In genomic region chr22:39598017-39598965, GRCh38 we compare ENCODE assay signal across 10 cellular contexts. TPM values are rescaled to one million over a fixed set of nuclear protein-coding genes. Genes with fewer than 3 reads are reported as not detected.
DNase-seq lines count a peak whose midpoint lies in the region; ATAC-seq and TF ChIP-seq lines count a peak whose summit lies in the region.
"Had no signal": no experiment of that assay in that cellular context is flagged by ENCODE, and none has a peak within 500 bp of the region (broad histone marks: within the 10 kb centered on the region; RNA-seq: fewer than 3 reads in every experiment).

No MANE protein-coding gene starts in this region.

- no peaks in the 10 kb centered on the region for H3F3A ChIP-seq in SK-N-SH (replicated peaks; ENCODE audit: insufficient read depth)

- ATAC-seq in HG03095 (IDR thresholded peaks at IDR 0.05; ENCODE audit: unreplicated experiment): no peak

- WGBS in sigmoid colon, 2 donors: 8 to 20% methylated on average over 36 of the region's 36 CpGs
- 79% methylated on average over 18 of the region's 36 CpGs for WGBS in SK-N-SH (ENCODE audit: low lambda C conversion rate)

- intact Hi-C loops in sigmoid colon (cut with DNase I): no loop called here

- H3K9me2 ChIP-seq in SK-N-SH: no peaks in the 10 kb centered on the region

- POLR2A ChIA-PET in SK-N-SH (lab: Yijun Ruan, JAX): no interaction called here

- no peak overlapping the region for H3K4me2 ChIP-seq in SK-N-SH

- no peak overlapping the region for H3K27ac ChIP-seq in sigmoid colon
- no peak overlapping the region for H3K27ac ChIP-seq in SK-N-SH (ENCODE audit: low read depth in 2 of 2, low read length in 1 of 2)
- H3K27ac ChIP-seq: parathyroid adenoma, SJSA1 had no signal

- TF ChIP-seq CTCF in sigmoid colon (IDR thresholded peaks at IDR 0.05): no peak
- no peak for TF ChIP-seq CTCF in SK-N-SH (IDR thresholded peaks at IDR 0.05)

- peaks cover 0 to 5% (median 0%) of the 10 kb centered on the region in 4 donors for H3K9me3 ChIP-seq in sigmoid colon
- no peaks in the 10 kb centered on the region for H3K9me3 ChIP-seq in SK-N-SH
- H3K9me3 ChIP-seq: SJSA1 had no signal

- DNase-seq in NCI-H2029 (lab: John Stamatoyannopoulos, UW) (peak; percentile 74), NCI-H2029 treated with DMSO at 0.1 percent for 48 hours (lab: John Stamatoyannopoulos, UW) (no peak), activated T-cell treated with anti-CD3 and anti-CD28 coated beads for 1 hour (ENCODE audit: low read depth) (peak; percentile 72), iPS DF 4.7 (ENCODE audit: extremely low read depth, low spot score) (peak; percentile 51), sigmoid colon (no peak), SK-N-SH (no peak)
- DNase-seq in stimulated activated CD4-positive, alpha-beta T cell treated with anti-CD3 and anti-CD28 coated beads, TNF-alpha, amount 100 ng/mL, for 48 hours (ENCODE audit: low read depth in 3 of 3): peak; percentile 67 to 93 (median 74)

- no peak for TF ChIP-seq RAD21 in SK-N-SH (IDR thresholded peaks at IDR 0.05; ENCODE audit: low read length)

- TF ChIP-seq POLR2A in sigmoid colon (IDR thresholded peaks at IDR 0.05): no peak

- H3K4me3 ChIP-seq in sigmoid colon: no peak overlapping the region
- no peak overlapping the region for H3K4me3 ChIP-seq in SK-N-SH (ENCODE audit: low read depth in 2 of 2, low read length in 1 of 2)
- H3K4me3 ChIP-seq: SJSA1 had no signal

- no peak overlapping the region for H2AFZ ChIP-seq in SK-N-SH (ENCODE audit: low read depth)
- H2AFZ ChIP-seq: parathyroid adenoma had no signal

- no peak for TF ChIP-seq EP300 in sigmoid colon (IDR thresholded peaks at IDR 0.05)
- TF ChIP-seq EP300 in SK-N-SH (IDR thresholded peaks at IDR 0.05; ENCODE audit: borderline replicate concordance in 1 of 2, low read depth in 1 of 2, low read length in 1 of 2): no peak

- H3K36me3 ChIP-seq in sigmoid colon: no peaks in the 10 kb centered on the region
- no peaks in the 10 kb centered on the region for H3K36me3 ChIP-seq in SK-N-SH (replicated peaks in 1 of 2; ENCODE audit: control insufficient read depth in 1 of 2, insufficient read depth in 2 of 2, low read length in 1 of 2)
- H3K36me3 ChIP-seq: SJSA1 had no signal

- peaks cover 4 to 52% (median 21%) of the 10 kb centered on the region in 3 donors for H3K27me3 ChIP-seq in sigmoid colon
- H3K27me3 ChIP-seq in SK-N-SH (ENCODE audit: insufficient read depth): no peaks in the 10 kb centered on the region

- H3K79me2 ChIP-seq in SK-N-SH (ENCODE audit: insufficient read depth): no peaks in the 10 kb centered on the region
- H3K79me2 ChIP-seq: parathyroid adenoma had no signal

- CTCF ChIA-PET in SK-N-SH (lab: Yijun Ruan, JAX): interaction anchor here (1.4 kb wide), 1 partner anchor 29 kb away, joined by 3 read pairs; no protein-coding TSS in a partner anchor

- no peaks in the 10 kb centered on the region for H4K20me1 ChIP-seq in SK-N-SH (ENCODE audit: insufficient read depth)

- H3K9ac ChIP-seq in SK-N-SH: no peak overlapping the region
- H3K9ac ChIP-seq: parathyroid adenoma had no signal

- H3K4me1 ChIP-seq in sigmoid colon (no peaks in the 10 kb centered on the region), SK-N-SH (ENCODE audit: control insufficient read depth in 1 of 2, insufficient read depth in 2 of 2, low read depth in 1 of 2, low read length in 1 of 2) (peaks cover 0 to 1% of the 10 kb centered on the region in 2 experiments; a peak in 1 of 4 replicates)
- H3K4me1 ChIP-seq: parathyroid adenoma had no signal

TF ChIP-seq in SK-N-SH, 30 proteins besides CTCF, POLR2A, EP300 and RAD21:
- no peak for TF ChIP-seq TAF1 (IDR thresholded peaks at IDR 0.05; ENCODE audit: borderline replicate concordance, low read depth, low read length)
- TF ChIP-seq USF1 (IDR thresholded peaks at IDR 0.05; ENCODE audit: borderline replicate concordance, low read depth): no peak
- TF ChIP-seq IRF3 (IDR thresholded peaks at IDR 0.05; ENCODE audit: low read depth, low read length): no peak
- no peak for TF ChIP-seq MXI1 (IDR thresholded peaks at IDR 0.05; ENCODE audit: low read depth, low read length)

RNA-seq across cellular contexts. Expression of gene CACNA1I, which starts 27.7 kb away (rescaled TPM):
- total RNA-seq in sigmoid colon: under 1 TPM in 3 of 4 donors, not detected in 1; under 0.01 to 0.16 (median 0.14) TPM
- polyA plus RNA-seq in sigmoid colon (under 1 TPM in 1 of 3 donors, not detected in 2; 0.95 TPM), SK-N-SH (2012; rRNA removed) (under 0.01 TPM in 1 of 2 replicates, not detected in the other)
- under 0.01 TPM in 1 of 2 replicates, not detected in the other for polyA plus RNA-seq in SK-N-SH (2012; cell fraction: cytosol; rRNA removed)
- 0.01 and 0.02 TPM in 2 replicates for polyA plus RNA-seq in SK-N-SH (2012; cell fraction: nucleus; rRNA removed)

Comparison
In these comparisons a context has a peak if more than half of its experiments do, and no peak if none do; other contexts are left out.
1. DNase-seq: peak in NCI-H2029 (single experiment), activated T-cell treated with anti-CD3 and anti-CD28 coated beads for 1 hour (single experiment), iPS DF 4.7 (single experiment) and stimulated activated CD4-positive, alpha-beta T cell treated with anti-CD3 and anti-CD28 coated beads, TNF-alpha, amount 100 ng/mL, for 48 hours (3 of 3); none in NCI-H2029 treated with DMSO at 0.1 percent for 48 hours (single experiment), sigmoid colon (single experiment) and SK-N-SH (single experiment).